1 cellular context compared by ENCODE assay signal in the genomic region with DNA sequence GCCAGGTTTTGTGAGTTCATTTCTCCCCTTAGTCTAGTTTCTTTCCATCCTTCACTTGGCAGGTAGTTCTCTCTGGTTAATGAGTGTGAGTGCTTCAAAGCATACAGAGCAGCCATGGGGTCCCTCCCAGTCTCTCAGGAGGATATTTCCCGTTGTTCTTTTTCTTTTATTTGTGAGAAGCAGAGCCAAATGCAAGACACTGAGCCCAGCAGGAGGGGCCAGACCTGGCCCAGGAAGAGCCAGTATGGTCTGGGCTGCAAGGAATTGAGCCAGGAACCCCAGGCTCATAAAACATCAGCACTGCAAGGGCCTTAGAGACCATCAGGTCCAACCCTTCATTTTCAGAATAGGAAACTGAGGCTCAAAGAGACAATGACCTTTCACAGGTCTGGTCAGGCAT.
TF ChIP-seq lines count a peak whose summit lies in the region.

No MANE protein-coding gene starts in this region.

TF ChIP-seq in HEK293, 187 proteins besides CTCF, POLR2A, EP300 and RAD21 (continued from another document):
- TF ChIP-seq ZNF280D (tag by site-specific recombination; IDR thresholded peaks at IDR 0.05) (no peak), TCF7L2 (IDR thresholded peaks at IDR 0.05; ENCODE audit: borderline replicate concordance, low read depth, low read length) (no peak), ZNF341 (tag by site-specific recombination; IDR thresholded peaks at IDR 0.05; ENCODE audit: low read depth) (peak; percentile 38; the same call in 1 of the 2 replicates), ZNF621 (tag by site-specific recombination; IDR thresholded peaks at IDR 0.05) (no peak), ZNF223 (tag by site-specific recombination; IDR thresholded peaks at IDR 0.05) (no peak), ZNF768 (tag by site-specific recombination; IDR thresholded peaks at IDR 0.05) (no peak), ZNF837 (tag by site-specific recombination; IDR thresholded peaks at IDR 0.05) (no peak), ZNF701 (tag by site-specific recombination; IDR thresholded peaks at IDR 0.05) (no peak), ZNF148 (tag by site-specific recombination; IDR thresholded peaks at IDR 0.05; ENCODE audit: borderline replicate concordance) (no peak), FEZF1 (tag by site-specific recombination; IDR thresholded peaks at IDR 0.05) (0 out of 2 replicates have a peak, but pooled peaks have one; percentile 13), ZNF518A (tag by site-specific recombination; conservative IDR thresholded peaks at IDR 0.05; ENCODE audit: low read depth) (no peak), ZBTB21 (tag by site-specific recombination; IDR thresholded peaks at IDR 0.05) (no peak), RBAK (tag by site-specific recombination; IDR thresholded peaks at IDR 0.05) (no peak), ZNF830 (tag by site-specific recombination; IDR thresholded peaks at IDR 0.05; ENCODE audit: low read depth) (no peak)
